In the genomic region with DNA sequence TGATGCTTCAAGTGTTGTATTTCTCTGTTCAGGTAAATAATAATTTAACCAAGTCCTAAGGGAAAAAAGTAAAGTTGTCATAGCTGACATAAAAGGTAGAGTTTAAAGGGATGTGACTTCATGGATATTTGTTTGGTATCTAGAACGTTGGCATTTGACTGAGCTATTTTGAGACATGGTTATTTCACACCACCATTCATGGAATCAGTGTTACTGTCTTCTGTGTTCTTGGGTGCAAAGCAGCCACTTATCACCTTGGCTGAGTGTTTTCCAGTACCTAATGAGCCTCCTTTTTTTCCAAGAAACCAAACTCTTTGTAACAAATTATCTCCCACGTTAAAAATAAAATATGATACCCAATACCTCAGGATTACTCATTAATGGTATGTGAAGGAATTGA, we compare ENCODE assay signal across 16 cellular contexts.
"Had no signal": no experiment of that assay in that cellular context is flagged by ENCODE, and none has a peak within 500 bp of the region (broad histone marks: within the 10 kb centered on the region; RNA-seq: fewer than 3 reads in every experiment).

No MANE protein-coding gene starts in this region.

- H3K9me3 ChIP-seq: colonic mucosa, left lung, pancreas, sigmoid colon had no signal

- H3K27ac ChIP-seq: colonic mucosa, pancreas, sigmoid colon, skin epidermis had no signal

- ATAC-seq: left lung had no signal

- DNase-seq: cerebellar nuclear complex; colonic mucosa; dermis blood vessel endothelial cell; endodermal cell; foreskin melanocyte; islet precursor cell; left lung; mesenchymal stem cell; midbrain; nucleus accumbens; pancreas; sigmoid colon; stimulated activated CD4-positive, alpha-beta T cell treated with anti-CD3 and anti-CD28 coated beads, Interleukin-12 subunit alpha, Interleukin-12 subunit beta, amount 100 ng/mL, for 4 hours; stimulated activated naive CD4-positive, alpha-beta T cell treated with Interleukin-2 at 50 U/mL for 16 hours had no signal

- H3K4me3 ChIP-seq: colonic mucosa, left lung, lung, pancreas, sigmoid colon, skin epidermis had no signal

- H3K4me1 ChIP-seq: colonic mucosa had no signal

- H3K27me3 ChIP-seq: colonic mucosa, left lung, pancreas, sigmoid colon had no signal
